16 cellular contexts compared by ENCODE assay signal in the genomic region with DNA sequence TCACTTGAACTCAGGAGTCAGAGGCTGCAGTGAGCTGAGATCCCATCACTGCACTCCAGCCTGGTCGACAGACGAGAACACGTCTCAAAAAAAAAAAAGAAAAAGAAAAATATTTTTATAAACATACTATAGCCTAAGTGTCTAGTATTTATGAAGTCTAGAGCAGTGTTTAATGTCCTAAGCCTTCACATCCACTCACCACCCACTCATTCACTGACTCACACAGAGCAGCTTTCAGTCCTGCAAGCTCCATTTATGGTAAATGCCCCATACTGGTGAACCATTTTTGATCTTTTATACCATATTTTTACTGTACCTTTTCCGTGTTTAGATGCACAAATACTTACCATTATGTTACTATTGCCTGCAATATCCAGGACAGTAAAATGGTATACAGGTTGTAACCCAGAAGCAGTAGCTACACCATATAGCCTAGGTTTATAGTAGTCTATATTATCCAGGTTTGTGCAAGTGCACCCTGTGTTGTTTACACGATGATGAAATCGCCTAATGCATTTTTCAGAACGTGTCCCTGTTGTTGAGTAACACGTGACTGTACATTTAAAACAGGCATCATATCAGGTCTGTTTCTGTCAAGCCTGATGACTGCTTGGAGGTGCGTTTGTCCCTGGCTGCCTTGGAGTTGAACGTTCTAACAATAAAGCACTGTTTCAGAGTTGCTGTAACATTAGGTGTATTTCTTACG. TPM values are rescaled to one million over a fixed set of nuclear protein-coding genes. Genes with fewer than 3 reads are reported as not detected.
DNase-seq lines count a peak whose midpoint lies in the region; ATAC-seq, FAIRE-seq and TF ChIP-seq lines count a peak whose summit lies in the region.
"Had no signal": no experiment of that assay in that cellular context is flagged by ENCODE, and none has a peak within 500 bp of the region (broad histone marks: within the 10 kb centered on the region; RNA-seq: fewer than 3 reads in every experiment).

No MANE protein-coding gene starts in this region.

- ATAC-seq in HG03571 (IDR thresholded peaks at IDR 0.05; ENCODE audit: unreplicated experiment) (no peak), HG02571 (IDR thresholded peaks at IDR 0.05; ENCODE audit: unreplicated experiment) (no peak)
- ATAC-seq: left lobe of liver, Panc1 had no signal

- no peak overlapping the region for H3K9ac ChIP-seq in neural cell (ENCODE audit: low read length)
- H3K9ac ChIP-seq: BLaER1 had no signal

- no peak overlapping the region for H3K4me3 ChIP-seq in HL-60 (replicated peaks; ENCODE audit: insufficient read depth, low read length)
- H3K4me3 ChIP-seq in bronchial epithelial cell (ENCODE audit: low read depth, low read length), result no peak overlapping the region
- no peak overlapping the region for H3K4me3 ChIP-seq in neural cell (ENCODE audit: low read length)
- H3K4me3 ChIP-seq: BLaER1, dorsolateral prefrontal cortex, esophagus squamous epithelium, skin epidermis, tibial artery had no signal

- H2AFZ ChIP-seq in neural cell (ENCODE audit: low read depth, low read length), result no peak overlapping the region

- DNase-seq in Daoy (ENCODE audit: low read depth) (peak; percentile 56), HL-60 (ENCODE audit: low read depth in 1 of 2, low spot score in 1 of 2) (peak; percentile 8 to 17), bronchial epithelial cell (ENCODE audit: low read depth) (peak; percentile 83), GM03348 (ENCODE audit: low spot score) (no peak)
- DNase-seq: DMS153, esophagus squamous epithelium, KBM-7, tibial artery had no signal

- TF ChIP-seq EP300 in neural cell (conservative IDR thresholded peaks at IDR 0.05; ENCODE audit: poor library complexity, severe bottlenecking), result peak; percentile 13

- no peak overlapping the region for H3K4me2 ChIP-seq in neural cell (ENCODE audit: low read length)
- H3K4me2 ChIP-seq: BLaER1 had no signal

- no peak for TF ChIP-seq RAD21 in neural cell (conservative IDR thresholded peaks at IDR 0.05)

- H3K27me3 ChIP-seq in HL-60 (ENCODE audit: insufficient read depth, poor library complexity, severe bottlenecking) (no peaks in the 10 kb centered on the region), bronchial epithelial cell (ENCODE audit: control insufficient read depth, insufficient read depth, low read length) (no peaks in the 10 kb centered on the region), neural cell (ENCODE audit: insufficient read depth, low read depth, low read length) (no peaks in the 10 kb centered on the region)
- H3K27me3 ChIP-seq: BLaER1, dorsolateral prefrontal cortex, esophagus squamous epithelium, tibial artery had no signal

- H3K36me3 ChIP-seq in bronchial epithelial cell (ENCODE audit: control insufficient read depth, insufficient read depth, low read length) (no peaks in the 10 kb centered on the region), neural cell (ENCODE audit: insufficient read depth, low read length) (no peaks in the 10 kb centered on the region)
- H3K36me3 ChIP-seq: BLaER1, esophagus squamous epithelium had no signal

- no peak for FAIRE-seq in bronchial epithelial cell (lab: Jason Lieb, UNC)

- H3K27ac ChIP-seq in HL-60 (replicated peaks), result no peak overlapping the region
- no peak overlapping the region for H3K27ac ChIP-seq in neural cell (ENCODE audit: low read length)
- H3K27ac ChIP-seq: BLaER1, dorsolateral prefrontal cortex, esophagus squamous epithelium, skin epidermis, tibial artery had no signal

- TF ChIP-seq CTCF in HL-60 (IDR thresholded peaks at IDR 0.05; ENCODE audit: insufficient read depth, low read length) (no peak), bronchial epithelial cell (IDR thresholded peaks at IDR 0.05; ENCODE audit: insufficient read depth, low read length, severe bottlenecking) (no peak), neural cell (IDR thresholded peaks at IDR 0.05; ENCODE audit: poor library complexity, severe bottlenecking) (no peak)

- no peaks in the 10 kb centered on the region for H3F3A ChIP-seq in neural cell (ENCODE audit: insufficient read depth, low read length, poor library complexity, severe bottlenecking)

- H4K20me1 ChIP-seq in neural cell (ENCODE audit: insufficient read depth), result no peaks in the 10 kb centered on the region
- H4K20me1 ChIP-seq: BLaER1 had no signal

- no peaks in the 10 kb centered on the region for H3K79me2 ChIP-seq in neural cell (replicated peaks; ENCODE audit: insufficient read depth, low read length)

- H3K9me2 ChIP-seq in neural cell (ENCODE audit: insufficient read depth, low read length), result no peaks in the 10 kb centered on the region

- peaks cover 4% of the 10 kb centered on the region for H3K9me3 ChIP-seq in neural cell (ENCODE audit: low read length)
- H3K9me3 ChIP-seq: esophagus squamous epithelium, tibial artery had no signal

TF ChIP-seq in neural cell, 6 proteins besides CTCF, POLR2A, EP300 and RAD21:
- TF ChIP-seq SMC3 (conservative IDR thresholded peaks at IDR 0.05; ENCODE audit: poor library complexity), result no peak
- peak; percentile 24 for TF ChIP-seq POLR2AphosphoS5 (IDR thresholded peaks at IDR 0.05)

RNA-seq across cellular contexts. Expression of a gene that starts 10.1 kb away (rescaled TPM):
- total RNA-seq in Daoy (2014; rRNA removed; shearing (Covaris generic)), result 0.51 and 4.5 TPM in 2 replicates
- total RNA-seq in bronchial epithelial cell, result 1.8 and 5.9 TPM in 2 replicates
- polyA plus RNA-seq in neural cell, result 6.5 and 13.9 TPM in 2 replicates
- 5.8 and 9.5 TPM in 2 replicates for polyA minus RNA-seq in neural cell

RNA-seq across cellular contexts. Expression of a gene that starts 56.0 kb away (rescaled TPM):
- total RNA-seq in Daoy (2014; rRNA removed; shearing (Covaris generic)), result 1.5 and 1.7 TPM in 2 replicates
- total RNA-seq in bronchial epithelial cell, result not detected in 2 replicates
- polyA plus RNA-seq in neural cell, result 54.5 and 60.6 TPM in 2 replicates
- 71.8 and 77.7 TPM in 2 replicates for polyA minus RNA-seq in neural cell
